In the genomic region with DNA sequence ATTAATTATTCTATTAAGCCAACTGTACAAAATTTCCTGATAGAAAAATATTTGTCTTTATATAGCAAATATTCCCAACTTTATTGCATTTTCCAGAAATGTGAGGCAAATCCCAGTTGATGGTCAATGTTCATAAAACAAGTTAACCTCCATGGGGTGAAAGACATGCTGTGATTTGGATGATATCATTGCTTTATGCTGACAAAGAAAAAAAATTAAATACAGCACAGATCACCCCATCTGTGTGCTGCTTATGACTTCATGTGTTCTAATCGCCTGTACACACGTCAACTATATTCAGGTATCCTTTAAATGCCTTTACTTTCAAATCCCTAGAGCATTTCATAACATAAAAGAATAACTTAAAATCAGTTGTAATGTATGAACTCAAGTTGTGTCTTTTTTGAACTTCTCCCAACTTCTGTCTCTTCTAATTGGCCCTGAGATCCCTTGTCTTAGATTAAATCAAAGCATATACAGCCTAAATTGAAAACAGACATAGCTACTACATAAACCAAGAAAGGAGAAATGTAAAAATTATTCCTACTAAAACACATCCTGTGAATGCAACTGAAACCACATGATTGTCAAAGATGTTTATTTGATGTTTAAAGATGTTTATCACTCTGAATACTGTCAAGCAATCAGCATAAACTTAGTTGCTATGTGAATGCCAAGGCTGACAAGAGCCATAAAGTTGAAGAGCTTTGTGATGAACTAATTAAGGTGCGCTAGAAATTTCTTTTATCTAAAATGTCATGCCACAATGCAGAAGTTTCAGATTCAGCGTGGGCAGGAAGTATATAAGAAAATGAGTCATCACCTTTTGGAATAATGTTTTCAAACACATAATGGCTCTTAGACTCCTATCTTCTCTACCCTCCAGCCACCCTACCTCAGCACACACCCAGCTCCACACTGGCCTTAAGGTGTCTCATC, we compare ENCODE assay signal across 21 cellular contexts.
DNase-seq lines count a peak whose midpoint lies in the region; ATAC-seq, FAIRE-seq and TF ChIP-seq lines count a peak whose summit lies in the region.
"Had no signal": no experiment of that assay in that cellular context is flagged by ENCODE, and none has a peak within 500 bp of the region (broad histone marks: within the 10 kb centered on the region; RNA-seq: fewer than 3 reads in every experiment).

No MANE protein-coding gene starts in this region.

- H3K9ac ChIP-seq in GM12878 (ENCODE audit: control insufficient read depth, insufficient read depth, low read length) (no peak overlapping the region), neural cell (ENCODE audit: low read length) (no peak overlapping the region), trophoblast cell (ENCODE audit: low read length) (no peak overlapping the region)

- peak; percentile 48 for DNase-seq in ELR (ENCODE audit: low read depth)
- DNase-seq in M059J (ENCODE audit: low read depth) = peak; percentile 84
- no peak for DNase-seq in GM12878 (ENCODE audit: low read depth, low spot score)
- DNase-seq in trophoblast cell = no peak
- DNase-seq in 8988T = no peak
- DNase-seq in T-helper 9 cell = no peak
- DNase-seq in mucosa of gallbladder (ENCODE audit: low spot score) = no peak
- DNase-seq: activated CD8-positive, alpha-beta memory T cell treated with anti-CD3 and anti-CD28 coated beads, Interleukin-2, amount 50 U/mL, for 48 hours; erythroblast; GDM1; KBM-7; naive B cell; NCI-H1436 treated with DMSO at 0.1 percent for 48 hours; NCI-H524 treated with DMSO at 0.1 percent for 48 hours; stimulated activated CD4-positive, alpha-beta T cell treated with anti-CD3 and anti-CD28 coated beads, Interleukin-2, amount 100 ng/mL, for 24 hours; stimulated activated CD8-positive, alpha-beta memory T cell treated with anti-CD3 and anti-CD28 coated beads, Interleukin-4, amount 100 ng/mL, for 48 hours; upper lobe of left lung had no signal

- H3F3A ChIP-seq in neural cell (ENCODE audit: insufficient read depth, low read length, poor library complexity, severe bottlenecking) = no peaks in the 10 kb centered on the region

- no peak overlapping the region for H2AFZ ChIP-seq in GM12878 (ENCODE audit: control insufficient read depth, low read depth, low read length)
- no peak overlapping the region for H2AFZ ChIP-seq in neural cell (ENCODE audit: low read depth, low read length)
- no peak overlapping the region for H2AFZ ChIP-seq in trophoblast cell (ENCODE audit: insufficient read depth, low read length, poor library complexity)
- H2AFZ ChIP-seq: GM23338 had no signal

- H3K23ac ChIP-seq in trophoblast cell (ENCODE audit: low read length) = no peak overlapping the region

- H3K36me3 ChIP-seq in GM12878 (ENCODE audit: control insufficient read depth in 2 of 2, insufficient read depth in 2 of 2, low read length in 1 of 2) (no peaks in the 10 kb centered on the region), neural cell (ENCODE audit: insufficient read depth, low read length) (no peaks in the 10 kb centered on the region), trophoblast cell (ENCODE audit: control insufficient read depth in 1 of 2, insufficient read depth in 2 of 2, low read length in 2 of 2) (no peaks in the 10 kb centered on the region)
- H3K36me3 ChIP-seq: upper lobe of left lung had no signal

- H4K91ac ChIP-seq in trophoblast cell (ENCODE audit: low read depth, low read length) = no peak overlapping the region

- no peak overlapping the region for H2AK5ac ChIP-seq in trophoblast cell (ENCODE audit: low read length)

- H3K18ac ChIP-seq in trophoblast cell (ENCODE audit: low read length) = no peak overlapping the region

- H3K4me1 ChIP-seq in GM12878 (ENCODE audit: control insufficient read depth, insufficient read depth, low read length) (peaks cover 6% of the 10 kb centered on the region), trophoblast cell (ENCODE audit: control insufficient read depth in 1 of 2, insufficient read depth in 2 of 2, low read length in 2 of 2) (no peaks in the 10 kb centered on the region)

- in situ Hi-C loops in GM12878 (cut with MboI) = no loop called here

- TF ChIP-seq CTCF in GM12878 (IDR thresholded peaks at IDR 0.05 in 2 of 3, conservative IDR thresholded peaks at IDR 0.05 in 1 of 3; ENCODE audit: control insufficient read depth in 2 of 3, extremely low read depth in 1 of 3, insufficient read depth in 1 of 3, low read depth in 3 of 3, low read length in 3 of 3) (no peak), neural cell (IDR thresholded peaks at IDR 0.05; ENCODE audit: poor library complexity, severe bottlenecking) (no peak)

- no TSS peak for BruUV-seq in GM12878 (replicated peaks; lab: Mats Ljungman, UMichigan)

- H3K9me3 ChIP-seq in GM12878 (replicated peaks; ENCODE audit: control insufficient read depth, insufficient read depth, low read length) (peaks cover 2% of the 10 kb centered on the region; the same call in 2 of the 3 replicates), neural cell (ENCODE audit: low read length) (no peaks in the 10 kb centered on the region), trophoblast cell (ENCODE audit: insufficient read depth, low read depth, low read length) (no peaks in the 10 kb centered on the region)
- H3K9me3 ChIP-seq: upper lobe of left lung had no signal

- H3K4ac ChIP-seq in trophoblast cell (ENCODE audit: low read depth, low read length) = no peak overlapping the region

- H4K12ac ChIP-seq in trophoblast cell (ENCODE audit: low read depth, low read length) = no peak overlapping the region

- no peaks in the 10 kb centered on the region for H3K9me2 ChIP-seq in neural cell (ENCODE audit: insufficient read depth, low read length)

- no peak for FAIRE-seq in GM12878 (lab: Jason Lieb, UNC)

- no peak overlapping the region for H2BK120ac ChIP-seq in trophoblast cell (ENCODE audit: insufficient read depth, low read length, poor library complexity)

- no peak overlapping the region for H3K14ac ChIP-seq in trophoblast cell (ENCODE audit: low read length)

- POLR2A ChIA-PET in GM12878 (lab: Charles Lee) = interaction anchor here (0.5 kb wide), 1 partner anchor 10 kb away, joined by 4 read pairs; no protein-coding TSS in a partner anchor

- TF ChIP-seq POLR2A in GM12878 (IDR thresholded peaks at IDR 0.05; ENCODE audit: low read depth, low read length) = no peak

- RAD21 ChIA-PET in GM12878 (lab: Charles Lee; ENCODE audit: unreplicated experiment) = interaction anchor here (1.1 kb wide), 1 partner anchor 216 kb away, joined by 3 read pairs; no protein-coding TSS in a partner anchor

- no peak for TF ChIP-seq EP300 in GM12878 (IDR thresholded peaks at IDR 0.05; ENCODE audit: borderline replicate concordance in 1 of 2, control insufficient read depth in 1 of 2, low read depth in 2 of 2, low read length in 2 of 2)
- peak; percentile 21 for TF ChIP-seq EP300 in neural cell (conservative IDR thresholded peaks at IDR 0.05; ENCODE audit: poor library complexity, severe bottlenecking)

- H2BK12ac ChIP-seq in trophoblast cell (ENCODE audit: low read length) = no peak overlapping the region

- no peaks in the 10 kb centered on the region for H3K79me1 ChIP-seq in trophoblast cell (ENCODE audit: low read length)

- no peaks in the 10 kb centered on the region for H4K20me1 ChIP-seq in GM12878 (ENCODE audit: control insufficient read depth, insufficient read depth)
- no peaks in the 10 kb centered on the region for H4K20me1 ChIP-seq in neural cell (ENCODE audit: insufficient read depth)

- H3K27ac ChIP-seq in GM12878 (ENCODE audit: control insufficient read depth, insufficient read depth) (no peak overlapping the region), neural cell (ENCODE audit: low read length) (no peak overlapping the region), trophoblast cell (ENCODE audit: low read depth, low read length) (no peak overlapping the region)
- H3K27ac ChIP-seq: upper lobe of left lung had no signal

- intact Hi-C loops in GM12878 (cut with micrococcal nuclease; ENCODE audit: unreplicated experiment) = loop anchor here (5.0 kb wide), 1 partner anchor 72 kb away; no protein-coding TSS in a partner anchor

- H3K27me3 ChIP-seq in GM12878 (replicated peaks in 1 of 2; ENCODE audit: control insufficient read depth in 2 of 2, insufficient read depth in 2 of 2, low read length in 1 of 2) = no peaks in the 10 kb centered on the region
- no peaks in the 10 kb centered on the region for H3K27me3 ChIP-seq in neural cell (ENCODE audit: insufficient read depth, low read depth, low read length)
- no peaks in the 10 kb centered on the region for H3K27me3 ChIP-seq in trophoblast cell (ENCODE audit: insufficient read depth, low read length)
- H3K27me3 ChIP-seq: upper lobe of left lung had no signal

- H3K4me2 ChIP-seq in GM12878 (ENCODE audit: control insufficient read depth, insufficient read depth) (no peak overlapping the region), neural cell (ENCODE audit: low read length) (no peak overlapping the region), trophoblast cell (ENCODE audit: low read length) (no peak overlapping the region)
- H3K4me2 ChIP-seq: GM23338 had no signal

- CTCF ChIA-PET in GM12878 (lab: Yijun Ruan, JAX) = interaction anchor here (1.1 kb wide), 1 partner anchor 42 kb away, joined by 4 read pairs; no protein-coding TSS in a partner anchor

- SMC1A ChIA-PET in GM12878 (lab: Charles Lee; ENCODE audit: uncharacterized antibody, unreplicated experiment) = interaction anchor here (1.5 kb wide), 1 partner anchor 19 kb away, joined by 4 read pairs; no protein-coding TSS in a partner anchor

- ATAC-seq in GM12878 = peak; percentile 45
- ATAC-seq: activated CD4-positive, CD25-positive, alpha-beta regulatory T cell treated with anti-CD3 and anti-CD28 coated beads, Interleukin-2, amount 50 U/mL, for 24 hours; GM23338; left lobe of liver had no signal

- no peak overlapping the region for H2BK5ac ChIP-seq in trophoblast cell (ENCODE audit: low read depth, low read length, poor library complexity)

- H3K79me2 ChIP-seq in GM12878 (ENCODE audit: control insufficient read depth, insufficient read depth, low read length) = no peaks in the 10 kb centered on the region
- H3K79me2 ChIP-seq in neural cell (replicated peaks; ENCODE audit: insufficient read depth, low read length) = no peaks in the 10 kb centered on the region
- H3K79me2 ChIP-seq in trophoblast cell (ENCODE audit: control insufficient read depth, insufficient read depth, low read length, poor library complexity) = no peaks in the 10 kb centered on the region

- no peak overlapping the region for H3K4me3 ChIP-seq in GM12878
- H3K4me3 ChIP-seq in neural cell (ENCODE audit: low read length) = no peak overlapping the region
- no peak overlapping the region for H3K4me3 ChIP-seq in trophoblast cell (ENCODE audit: low read depth, low read length)
- H3K4me3 ChIP-seq: GM23338, upper lobe of left lung had no signal

- H4K8ac ChIP-seq in trophoblast cell (ENCODE audit: low read depth, low read length) = no peak overlapping the region

- 43% methylated on average over 4 of the region's 4 CpGs for WGBS in GM12878 (ENCODE audit: insufficient coverage, insufficient replicate concordance, low lambda C conversion rate, missing lambda C conversion rate)
- no CpG with 5 or more reads among the region's 4 CpGs for WGBS in trophoblast cell (ENCODE audit: extremely low coverage, insufficient coverage, insufficient read length)

- no peak for TF ChIP-seq RAD21 in GM12878 (IDR thresholded peaks at IDR 0.05; ENCODE audit: insufficient read depth, low read depth, low read length)
- no peak for TF ChIP-seq RAD21 in neural cell (conservative IDR thresholded peaks at IDR 0.05)

TF ChIP-seq in GM12878, 131 proteins besides CTCF, POLR2A, EP300 and RAD21 (continues in another document):
- no peak for TF ChIP-seq NBN (IDR thresholded peaks at IDR 0.05)

Comparison
In these comparisons a context has a peak if more than half of its experiments do, and no peak if none do; other contexts are left out.
1. DNase-seq: peak in ELR (single experiment) and M059J (single experiment); none in GM12878 (single experiment), trophoblast cell (0 of 2), 8988T (single experiment), T-helper 9 cell (single experiment) and mucosa of gallbladder (single experiment).